In the genomic region with DNA sequence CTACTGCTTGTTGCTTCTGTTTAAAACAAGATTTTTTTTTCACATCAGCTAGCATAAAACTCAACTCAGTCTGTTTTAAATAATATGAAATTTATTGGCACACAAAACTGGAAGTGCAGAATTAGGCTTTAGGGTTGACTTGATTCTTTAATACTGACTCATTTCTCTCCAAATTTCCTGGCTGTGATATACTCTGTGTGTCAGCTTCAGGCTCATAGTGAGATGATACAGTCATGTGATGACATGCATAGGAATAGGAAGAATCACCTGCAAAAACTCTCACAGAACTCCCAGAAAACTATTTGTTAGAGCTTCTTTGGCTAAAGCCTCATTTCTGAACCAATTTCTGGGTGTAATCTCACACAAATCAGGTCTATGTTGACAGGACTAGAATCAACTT, we compare ENCODE assay signal across 25 cellular contexts.
"Had no signal": no experiment of that assay in that cellular context is flagged by ENCODE, and none has a peak within 500 bp of the region (broad histone marks: within the 10 kb centered on the region; RNA-seq: fewer than 3 reads in every experiment).

No MANE protein-coding gene starts in this region.

- H3K4me3 ChIP-seq: SK-N-MC had no signal

- DNase-seq: activated CD4-positive, alpha-beta memory T cell treated with anti-CD3 and anti-CD28 coated beads for 36 hours; activated CD4-positive, alpha-beta T cell treated with anti-CD3 and anti-CD28 coated beads, Interleukin-2, amount 10 ng/mL, durations not matched to agents 7 days and 5 days; activated CD4-positive, CD25-positive, alpha-beta regulatory T cell; activated CD8-positive, alpha-beta memory T cell treated with anti-CD3 and anti-CD28 coated beads for 24 hours; activated gamma-delta T cell; activated naive CD4-positive, alpha-beta T cell treated with anti-CD3 and anti-CD28 coated beads for 36 hours; activated naive CD8-positive, alpha-beta T cell treated with anti-CD3 and anti-CD28 coated beads for 36 hours; activated T-cell treated with anti-CD3 and anti-CD28 coated beads for 4 hours; activated T-cell treated with anti-CD3 and anti-CD28 coated beads, Interleukin-2, amount 50 U/mL, for 48 hours; caudate nucleus; MM.1S; NCI-H1105; NCI-H1436; NCI-H187; NCI-H510A treated with DMSO at 0.1 percent for 48 hours; NCI-H69; NK-92 treated with Interleukin-12 subunit alpha and Interleukin-12 subunit beta, amount 100 ng/mL, for 24 hours; OCI-M1; T-cell; T-helper 2 cell; T1000 had no signal

- H3K27ac ChIP-seq: SK-N-MC, VCaP had no signal

- ATAC-seq: activated T-helper 17 cell treated with anti-CD3 and anti-CD28 coated beads, Interleukin-2, amount 50 U/mL, for 72 hours; Right ventricle myocardium inferior; T-cell had no signal
